16 cellular contexts compared by ENCODE assay signal in the genomic region with DNA sequence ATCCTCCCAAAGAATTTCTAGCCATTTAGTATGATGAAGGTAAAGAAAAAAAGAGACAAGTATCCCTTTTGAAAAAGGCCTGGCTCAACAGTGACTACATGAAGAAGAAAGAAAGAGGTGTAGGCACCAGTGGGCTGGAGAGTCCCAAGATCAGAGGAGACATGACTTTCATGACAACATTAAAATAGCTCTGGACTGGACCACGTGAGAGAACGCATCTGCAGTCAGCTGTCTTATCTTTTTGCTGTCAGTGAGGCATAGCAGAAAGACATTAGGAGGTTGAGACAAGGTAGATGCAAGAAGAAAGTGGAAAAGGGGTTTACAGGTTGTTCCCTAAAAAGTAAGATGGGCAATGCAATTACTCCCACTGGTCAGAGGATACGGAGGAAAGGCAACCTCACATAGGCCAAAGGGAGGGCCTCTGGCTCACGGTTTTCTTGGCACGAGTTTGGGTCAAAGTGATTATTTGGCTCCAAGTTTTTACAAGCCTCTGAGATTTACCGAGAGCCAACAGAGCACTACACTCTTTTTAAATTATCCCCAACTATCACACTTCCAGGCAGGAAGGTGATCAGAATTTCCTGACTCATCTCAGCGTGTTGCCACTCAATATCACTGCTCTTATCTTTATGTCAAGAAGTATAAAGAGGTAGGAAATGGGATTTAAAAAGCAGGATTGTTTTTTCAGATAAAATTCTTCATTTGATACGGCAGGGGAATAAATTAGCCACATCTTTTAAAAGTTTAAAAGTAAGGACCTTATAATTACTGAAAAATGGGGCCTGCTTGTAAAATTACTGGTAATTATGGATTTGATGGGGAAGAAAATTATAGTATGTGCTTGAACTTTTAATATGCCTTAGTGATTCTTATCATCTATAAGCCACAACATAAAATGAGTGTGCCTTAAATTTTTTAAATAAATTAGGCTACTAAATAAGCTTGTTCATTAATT. TPM values are rescaled to one million over a fixed set of nuclear protein-coding genes. Genes with fewer than 3 reads are reported as not detected.
DNase-seq lines count a peak whose midpoint lies in the region; ATAC-seq, FAIRE-seq and TF ChIP-seq lines count a peak whose summit lies in the region.
"Had no signal": no experiment of that assay in that cellular context is flagged by ENCODE, and none has a peak within 500 bp of the region (broad histone marks: within the 10 kb centered on the region; RNA-seq: fewer than 3 reads in every experiment).

No MANE protein-coding gene starts in this region.

- dilution Hi-C loops in endothelial cell of umbilical vein (cut with MboI; ENCODE audit: extremely low pct_ligation_motif_present, low sequenced_read_pairs), result no loop called here

- H3K4me1 ChIP-seq in HEK293 (ENCODE audit: control insufficient read depth, insufficient read depth, low read length), result peaks cover 29% of the 10 kb centered on the region
- H3K4me1 ChIP-seq in endothelial cell of umbilical vein (ENCODE audit: control insufficient read depth, extremely low read depth, insufficient read depth, low read length), result peaks cover 4% of the 10 kb centered on the region
- peaks cover 14% of the 10 kb centered on the region for H3K4me1 ChIP-seq in right cardiac atrium (ENCODE audit: control insufficient read depth, insufficient read depth, low read length)
- H3K4me1 ChIP-seq: Caco-2 had no signal

- POLR2A ChIA-PET in HEK293 (lab: Yijun Ruan, JAX), result interaction anchor here (1.1 kb wide), 1 partner anchor 29 kb away, joined by 3 read pairs; a partner anchor contains a TSS
- POLR2A ChIA-PET in endothelial cell of umbilical vein (lab: Charles Lee), result no interaction called here

- WGBS in right cardiac atrium, result 25% methylated on average over 8 of the region's 8 CpGs

- CTCF ChIA-PET in HEK293 (lab: Yijun Ruan, JAX) (interaction anchor here (1.5 kb wide), 1 partner anchor 203 kb away, joined by 3 read pairs; no protein-coding TSS in a partner anchor), endothelial cell of umbilical vein (lab: Charles Lee) (interaction anchor here (1.1 kb wide), 1 partner anchor 33 kb away, joined by 4 read pairs; no protein-coding TSS in a partner anchor)

- H3K4me3 ChIP-seq in HEK293 (ENCODE audit: low read depth, low read length) (no peak overlapping the region), endothelial cell of umbilical vein (replicated peaks in 1 of 3; ENCODE audit: insufficient read depth in 1 of 3, low read depth in 1 of 3, low read length in 3 of 3) (no peak overlapping the region), right cardiac atrium (ENCODE audit: low read length) (no peak overlapping the region)

- ATAC-seq in right cardiac atrium, result peak; percentile 79 to 90
- ATAC-seq in GM21367 (IDR thresholded peaks at IDR 0.05; ENCODE audit: unreplicated experiment), result no peak
- ATAC-seq: PC-3, SK-N-SH treated with all-trans-retinoic acid at 6 μM for 48 hours had no signal

- H3K9me1 ChIP-seq in endothelial cell of umbilical vein (replicated peaks; ENCODE audit: control insufficient read depth, extremely low read depth, insufficient read depth, low read length), result no peaks in the 10 kb centered on the region

- intact Hi-C loops in endothelial cell of umbilical vein (cut with micrococcal nuclease), result no loop called here
- intact Hi-C loops in right cardiac atrium (cut with DNase I), result no loop called here
- intact Hi-C loops in posterior cingulate gyrus (cut with DNase I), result no loop called here

- no peaks in the 10 kb centered on the region for H4K20me1 ChIP-seq in endothelial cell of umbilical vein (replicated peaks; ENCODE audit: control insufficient read depth, extremely low read depth, insufficient read depth, low read length)

- DNase-seq in A172 (ENCODE audit: low spot score) (peak; percentile 46), endothelial cell of umbilical vein (ENCODE audit: low read depth, low spot score) (peak; percentile 38), right cardiac atrium (peak in 2 of 3 donors; percentile 40 to 43), posterior cingulate gyrus (no peak)
- no peak for DNase-seq in central memory CD4-positive, alpha-beta T cell
- DNase-seq: AML-193, Caco-2, Kasumi-1, MV-4-11, NCI-H146, NCI-H748 treated with DMSO at 0.1 percent for 48 hours, PC-3 had no signal

- FAIRE-seq in endothelial cell of umbilical vein (lab: Jason Lieb, UNC), result no peak
- FAIRE-seq: GM12891 had no signal

- no peak overlapping the region for H3K9ac ChIP-seq in endothelial cell of umbilical vein (replicated peaks; ENCODE audit: extremely low read depth, insufficient read depth, low read length)

- no peak overlapping the region for H2AFZ ChIP-seq in endothelial cell of umbilical vein (ENCODE audit: low read depth, low read length)

- no TSS peak for BruUV-seq in endothelial cell of umbilical vein (replicated peaks; lab: Mats Ljungman, UMichigan)

- TF ChIP-seq POLR2A in endothelial cell of umbilical vein (IDR thresholded peaks at IDR 0.05; ENCODE audit: low read depth, low read length), result no peak

- peak overlapping the region; percentile 55; the same call in 1 of the 2 replicates for H3K27ac ChIP-seq in HEK293 (ENCODE audit: extremely low read depth, low read depth, low read length)
- H3K27ac ChIP-seq in endothelial cell of umbilical vein (ENCODE audit: insufficient read depth, low read depth, low read length), result no peak overlapping the region
- H3K27ac ChIP-seq in right cardiac atrium (ENCODE audit: low read length), result peak overlapping the region; percentile 93

- TF ChIP-seq CTCF in HEK293 (tag by site-specific recombination; IDR thresholded peaks at IDR 0.05), result no peak
- TF ChIP-seq CTCF in endothelial cell of umbilical vein (IDR thresholded peaks at IDR 0.05; ENCODE audit: extremely low read depth in 1 of 2, insufficient read depth in 1 of 2, low read depth in 1 of 2, low read length in 2 of 2), result no peak

- no peak overlapping the region for H3K4me2 ChIP-seq in endothelial cell of umbilical vein (ENCODE audit: insufficient read depth, low read length)

- H3K9me3 ChIP-seq in HEK293 (ENCODE audit: control insufficient read depth, insufficient read depth, low read depth, low read length), result no peaks in the 10 kb centered on the region; the same call in 1 of the 2 replicates
- no peaks in the 10 kb centered on the region for H3K9me3 ChIP-seq in endothelial cell of umbilical vein (replicated peaks; ENCODE audit: control insufficient read depth, insufficient read depth, low read length)
- no peaks in the 10 kb centered on the region for H3K9me3 ChIP-seq in right cardiac atrium (ENCODE audit: control insufficient read depth, low read length)
- H3K9me3 ChIP-seq: Caco-2 had no signal

- H3K36me3 ChIP-seq in HEK293 (ENCODE audit: control insufficient read depth in 2 of 2, insufficient read depth in 1 of 2, low read length in 2 of 2), result peaks cover 0 to 20% of the 10 kb centered on the region in 2 experiments; a peak in 2 of 3 replicates
- peaks cover 0 to 2% of the 10 kb centered on the region in 2 experiments for H3K36me3 ChIP-seq in endothelial cell of umbilical vein (ENCODE audit: control insufficient read depth in 2 of 2, extremely low read depth in 1 of 2, insufficient read depth in 2 of 2, low read length in 2 of 2)

- H3K27me3 ChIP-seq in endothelial cell of umbilical vein (ENCODE audit: control insufficient read depth in 2 of 2, insufficient read depth in 2 of 2, low read length in 2 of 2), result no peaks in the 10 kb centered on the region
- H3K27me3 ChIP-seq in right cardiac atrium (ENCODE audit: control insufficient read depth, insufficient read depth), result no peaks in the 10 kb centered on the region

- H3K79me2 ChIP-seq in endothelial cell of umbilical vein (ENCODE audit: control insufficient read depth, insufficient read depth, low read length), result no peaks in the 10 kb centered on the region

TF ChIP-seq in HEK293, 187 proteins besides CTCF, POLR2A, EP300 and RAD21 (continues in another document):
- TF ChIP-seq MZF1 (tag by site-specific recombination; IDR thresholded peaks at IDR 0.05; ENCODE audit: borderline replicate concordance) (peak; percentile 87; the same call in 1 of the 2 replicates), ZNF629 (tag by site-specific recombination; IDR thresholded peaks at IDR 0.05) (peak; percentile 55)

TF ChIP-seq in endothelial cell of umbilical vein, 7 proteins besides CTCF, POLR2A, EP300 and RAD21:
- TF ChIP-seq FOS (IDR thresholded peaks at IDR 0.05; ENCODE audit: borderline replicate concordance, insufficient read depth, low read length) (no peak), POLR2AphosphoS5 (IDR thresholded peaks at IDR 0.05; ENCODE audit: insufficient read depth, low read depth, low read length) (no peak), JUN (IDR thresholded peaks at IDR 0.05; ENCODE audit: borderline replicate concordance, insufficient read depth, insufficient read length, low read depth) (no peak), MYC (IDR thresholded peaks at IDR 0.05; ENCODE audit: low read depth, low read length) (no peak), GATA2 (IDR thresholded peaks at IDR 0.05; ENCODE audit: insufficient read depth, insufficient read length, low read depth, low read length) (peak; percentile 23)
- TF ChIP-seq, protein P1, sequence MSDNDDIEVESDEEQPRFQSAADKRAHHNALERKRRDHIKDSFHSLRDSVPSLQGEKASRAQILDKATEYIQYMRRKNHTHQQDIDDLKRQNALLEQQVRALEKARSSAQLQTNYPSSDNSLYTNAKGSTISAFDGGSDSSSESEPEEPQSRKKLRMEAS (IDR thresholded peaks at IDR 0.05; ENCODE audit: insufficient read depth, insufficient read length), result no peak

RNA-seq across cellular contexts. Expression of a gene that starts 29.2 kb away (rescaled TPM):
- total RNA-seq in A172 (2014; rRNA removed; shearing (Covaris generic)), result 24.6 and 26.2 TPM in 2 replicates
- 5.1 and 5.4 TPM in 2 replicates for total RNA-seq in endothelial cell of umbilical vein
- polyA plus RNA-seq in endothelial cell of umbilical vein, result 5.8 and 5.9 TPM in 2 replicates
- 2.9 and 3.5 TPM in 2 replicates for polyA plus RNA-seq in endothelial cell of umbilical vein (2011; cell fraction: cytosol; rRNA removed)
- 4.2 and 5.3 TPM in 2 replicates for polyA plus RNA-seq in endothelial cell of umbilical vein (2011; cell fraction: nucleus; rRNA removed)
- 1.00 and 1.4 TPM in 2 replicates for polyA plus RNA-seq in endothelial cell of umbilical vein (2012)
- 27.9 and 30.5 TPM in 2 replicates for polyA minus RNA-seq in endothelial cell of umbilical vein
- polyA minus RNA-seq in endothelial cell of umbilical vein (2011; cell fraction: cytosol; rRNA and poly(A)+ RNA removed), result 44.2 TPM
- 18.5 and 19.9 TPM in 2 replicates for polyA minus RNA-seq in endothelial cell of umbilical vein (2011; cell fraction: nucleus; rRNA and poly(A)+ RNA removed)
- total RNA-seq in right cardiac atrium, result 10 to 100 TPM; 44.4 to 57.8 (median 53.5) TPM
- polyA plus RNA-seq in right cardiac atrium, result 17.9 TPM
- total RNA-seq: Caco-2 had no signal

Comparison
In these comparisons a context has a peak if more than half of its experiments do, and no peak if none do; other contexts are left out.
1. DNase-seq: peak in A172 (single experiment), endothelial cell of umbilical vein (single experiment) and right cardiac atrium (2 of 3); none in posterior cingulate gyrus (0 of 10) and central memory CD4-positive, alpha-beta T cell (single experiment).